In the genomic region with DNA sequence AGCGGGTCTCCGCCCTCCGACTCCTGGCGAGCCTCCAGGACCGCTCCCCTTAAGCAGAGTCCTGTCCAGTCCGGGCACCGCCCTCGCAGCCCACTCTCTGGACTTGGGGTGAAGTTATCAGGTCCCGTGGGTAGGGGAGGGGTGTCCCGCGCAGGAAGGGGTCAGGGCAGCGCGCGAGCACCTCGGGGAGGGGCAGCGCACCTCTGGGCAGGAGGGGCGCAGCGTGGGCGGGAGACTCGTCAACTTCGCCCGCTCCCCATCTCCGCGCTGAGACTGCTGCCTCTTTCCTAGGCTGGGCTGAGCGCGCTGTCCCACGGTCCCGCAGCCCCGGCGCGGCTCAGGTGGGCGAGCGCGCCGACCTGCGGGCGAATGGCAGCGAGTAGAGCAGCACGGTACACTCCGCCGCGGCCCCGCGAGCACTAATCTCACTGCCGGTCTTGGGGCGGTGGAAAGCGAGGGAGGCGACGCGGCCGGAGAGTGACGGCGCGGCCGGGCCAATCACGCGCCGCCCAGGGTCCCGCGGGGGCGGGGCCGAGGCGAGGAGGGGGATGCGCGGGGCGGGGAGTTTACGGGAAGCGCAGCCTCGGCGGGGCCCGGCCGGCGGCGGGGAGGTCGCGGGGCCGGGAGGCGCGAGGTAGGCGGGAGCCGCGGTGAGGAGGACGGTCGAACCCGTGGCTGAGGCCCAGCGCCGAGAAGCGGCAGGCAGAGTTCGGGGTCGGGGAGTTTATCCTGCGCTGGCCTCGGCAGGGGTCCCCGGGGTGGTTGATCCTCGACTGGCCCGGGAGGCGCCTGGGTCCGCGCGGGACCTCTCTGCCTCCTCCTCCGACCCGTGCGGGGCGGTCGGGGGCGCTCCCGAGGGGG, we compare ENCODE assay signal across 1 cellular context.
A peak's percentile ranks its signal among the peaks of the same experiment; 100 is the strongest.
TF ChIP-seq lines count a peak whose summit lies in the region.

MAN1A1 (minus strand) TSS at position 421 of the 861 bp plus-strand sequence. CDS start 696 bp downstream, outside the sequence.

TF ChIP-seq in HepG2, 621 proteins besides CTCF, POLR2A, EP300 and RAD21 (continued from another document and continues in another):
- TF ChIP-seq, protein P1, sequence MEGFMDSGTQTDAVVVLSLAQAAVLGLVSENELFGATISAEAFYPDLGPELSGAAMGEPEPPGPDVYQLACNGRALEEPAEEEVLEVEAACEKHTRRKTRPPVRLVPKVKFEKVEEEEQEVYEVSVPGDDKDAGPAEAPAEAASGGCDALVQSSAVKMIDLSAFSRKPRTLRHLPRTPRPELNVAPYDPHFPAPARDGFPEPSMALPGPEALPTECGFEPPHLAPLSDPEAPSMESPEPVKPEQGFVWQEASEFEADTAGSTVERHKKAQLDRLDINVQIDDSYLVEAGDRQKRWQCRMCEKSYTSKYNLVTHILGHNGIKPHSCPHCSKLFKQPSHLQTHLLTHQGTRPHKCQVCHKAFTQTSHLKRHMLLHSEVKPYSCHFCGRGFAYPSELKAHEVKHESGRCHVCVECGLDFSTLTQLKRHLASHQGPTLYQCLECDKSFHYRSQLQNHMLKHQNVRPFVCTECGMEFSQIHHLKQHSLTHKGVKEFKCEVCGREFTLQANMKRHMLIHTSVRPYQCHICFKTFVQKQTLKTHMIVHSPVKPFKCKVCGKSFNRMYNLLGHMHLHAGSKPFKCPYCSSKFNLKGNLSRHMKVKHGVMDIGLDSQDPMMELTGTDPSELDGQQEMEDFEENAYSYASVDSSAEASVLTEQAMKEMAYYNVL (CRISPR knock-in tag; IDR thresholded peaks at IDR 0.05; ENCODE audit: borderline replicate concordance): peak; percentile 84
- peak; percentile 33; the same call in 1 of the 2 replicates for TF ChIP-seq PHF21A (CRISPR knock-in tag; IDR thresholded peaks at IDR 0.05)
- peak; percentile 98 for TF ChIP-seq ZNF672 (CRISPR knock-in tag; IDR thresholded peaks at IDR 0.05)
- peak; percentile 25 for TF ChIP-seq CBX1 (IDR thresholded peaks at IDR 0.05; ENCODE audit: low read depth)
- TF ChIP-seq PTBP1 (IDR thresholded peaks at IDR 0.05; ENCODE audit: low read depth, low read length, poor library complexity, severe bottlenecking): no peak
- TF ChIP-seq CBFB (CRISPR knock-in tag; IDR thresholded peaks at IDR 0.05): peak; percentile 88; the same call in 1 of the 2 replicates
- TF ChIP-seq SMAD1 (CRISPR knock-in tag; IDR thresholded peaks at IDR 0.05; ENCODE audit: borderline replicate concordance, low read depth): peak; percentile 60; the same call in 1 of the 2 replicates
- TF ChIP-seq NFKBIZ (CRISPR knock-in tag; IDR thresholded peaks at IDR 0.05): peak; percentile 97; the same call in 1 of the 2 replicates
- no peak for TF ChIP-seq ZBTB21 (CRISPR knock-in tag; IDR thresholded peaks at IDR 0.05)
- TF ChIP-seq ZNF326 (CRISPR knock-in tag; IDR thresholded peaks at IDR 0.05; ENCODE audit: borderline replicate concordance): no peak
- TF ChIP-seq ZNF124 (CRISPR knock-in tag; IDR thresholded peaks at IDR 0.05): 0 out of 2 replicates have a peak, but pooled peaks have one; percentile 15
- TF ChIP-seq ZNF782 (CRISPR knock-in tag; IDR thresholded peaks at IDR 0.05; ENCODE audit: borderline replicate concordance): no peak
- TF ChIP-seq ZMYM3 (CRISPR knock-in tag; IDR thresholded peaks at IDR 0.05): peak; percentile 35; the same call in 1 of the 2 replicates
- no peak for TF ChIP-seq ZNF496 (CRISPR knock-in tag; IDR thresholded peaks at IDR 0.05; ENCODE audit: insufficient replicate concordance)
- TF ChIP-seq TFAP4 (IDR thresholded peaks at IDR 0.05; ENCODE audit: borderline replicate concordance, low read depth): peak; percentile 40; the same call in 1 of the 2 replicates
- TF ChIP-seq ZNF281 (CRISPR knock-in tag; IDR thresholded peaks at IDR 0.05; ENCODE audit: borderline replicate concordance): peak; percentile 79
- TF ChIP-seq ZNF138 (CRISPR knock-in tag; IDR thresholded peaks at IDR 0.05; ENCODE audit: low read depth): peak; percentile 94
- TF ChIP-seq ZNF546 (CRISPR knock-in tag; conservative IDR thresholded peaks at IDR 0.05): peak; percentile 98
- TF ChIP-seq ZNF557 (CRISPR knock-in tag; IDR thresholded peaks at IDR 0.05): peak; percentile 85; the same call in 1 of the 2 replicates
- TF ChIP-seq ZNF709 (CRISPR knock-in tag; IDR thresholded peaks at IDR 0.05): peak; percentile 68
- TF ChIP-seq SNAI1 (CRISPR knock-in tag; IDR thresholded peaks at IDR 0.05; ENCODE audit: borderline replicate concordance): no peak; the same call in 1 of the 2 replicates
- TF ChIP-seq SOX13 (IDR thresholded peaks at IDR 0.05): peak; percentile 30; the same call in 1 of the 2 replicates
- TF ChIP-seq SOX13 (CRISPR knock-in tag; conservative IDR thresholded peaks at IDR 0.05 in 1 of 2, IDR thresholded peaks at IDR 0.05 in 1 of 2): peak in 1 of 2 experiments; percentile 68; a peak in 1 of 4 replicates
- TF ChIP-seq FLYWCH1 (CRISPR knock-in tag; IDR thresholded peaks at IDR 0.05): 0 out of 2 replicates have a peak, but pooled peaks have one; percentile 70
- peak; percentile 77; the same call in 1 of the 2 replicates for TF ChIP-seq PAX8 (CRISPR knock-in tag; IDR thresholded peaks at IDR 0.05; ENCODE audit: borderline replicate concordance)
- TF ChIP-seq, protein P2, sequence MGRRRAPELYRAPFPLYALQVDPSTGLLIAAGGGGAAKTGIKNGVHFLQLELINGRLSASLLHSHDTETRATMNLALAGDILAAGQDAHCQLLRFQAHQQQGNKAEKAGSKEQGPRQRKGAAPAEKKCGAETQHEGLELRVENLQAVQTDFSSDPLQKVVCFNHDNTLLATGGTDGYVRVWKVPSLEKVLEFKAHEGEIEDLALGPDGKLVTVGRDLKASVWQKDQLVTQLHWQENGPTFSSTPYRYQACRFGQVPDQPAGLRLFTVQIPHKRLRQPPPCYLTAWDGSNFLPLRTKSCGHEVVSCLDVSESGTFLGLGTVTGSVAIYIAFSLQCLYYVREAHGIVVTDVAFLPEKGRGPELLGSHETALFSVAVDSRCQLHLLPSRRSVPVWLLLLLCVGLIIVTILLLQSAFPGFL (CRISPR knock-in tag; IDR thresholded peaks at IDR 0.05): no peak; the same call in 1 of the 2 replicates
- no peak; the same call in none of the 2 replicates for TF ChIP-seq ELF4 (CRISPR knock-in tag; IDR thresholded peaks at IDR 0.05; ENCODE audit: borderline replicate concordance)
- peak; percentile 75 for TF ChIP-seq ETV5 (CRISPR knock-in tag; IDR thresholded peaks at IDR 0.05; ENCODE audit: borderline replicate concordance)
- peak; percentile 97 for TF ChIP-seq NFKB2 (CRISPR knock-in tag; IDR thresholded peaks at IDR 0.05; ENCODE audit: borderline replicate concordance)
- no peak for TF ChIP-seq FOXO4 (CRISPR knock-in tag; conservative IDR thresholded peaks at IDR 0.05)
- peak; percentile 97 for TF ChIP-seq SRY (CRISPR knock-in tag; IDR thresholded peaks at IDR 0.05)
- no peak for TF ChIP-seq ZKSCAN5 (CRISPR knock-in tag; IDR thresholded peaks at IDR 0.05)
- TF ChIP-seq REPIN1 (CRISPR knock-in tag; IDR thresholded peaks at IDR 0.05; ENCODE audit: borderline replicate concordance, low read depth): peak; percentile 89
- TF ChIP-seq ZNF564 (CRISPR knock-in tag; IDR thresholded peaks at IDR 0.05): peak; percentile 91
- no peak for TF ChIP-seq LBX2 (CRISPR knock-in tag; IDR thresholded peaks at IDR 0.05; ENCODE audit: borderline replicate concordance)
- peak; percentile 98; the same call in 1 of the 2 replicates for TF ChIP-seq AHR (CRISPR knock-in tag; IDR thresholded peaks at IDR 0.05)
- peak; percentile 74 for TF ChIP-seq GATA4 (IDR thresholded peaks at IDR 0.05; ENCODE audit: borderline replicate concordance, low read depth)
- peak; percentile 43; the same call in 1 of the 2 replicates for TF ChIP-seq PPARG (CRISPR knock-in tag; conservative IDR thresholded peaks at IDR 0.05)
- TF ChIP-seq ZNF724P (CRISPR knock-in tag; IDR thresholded peaks at IDR 0.05; ENCODE audit: borderline replicate concordance): peak; percentile 93
- peak; percentile 87 for TF ChIP-seq ZFYVE20 (CRISPR knock-in tag; IDR thresholded peaks at IDR 0.05; ENCODE audit: borderline replicate concordance, low read depth)
- TF ChIP-seq DRAP1 (CRISPR knock-in tag; IDR thresholded peaks at IDR 0.05): peak; percentile 96
- peak; percentile 99 for TF ChIP-seq SP4 (CRISPR knock-in tag; IDR thresholded peaks at IDR 0.05)
- TF ChIP-seq ZNF543 (CRISPR knock-in tag; IDR thresholded peaks at IDR 0.05): no peak; the same call in none of the 2 replicates
- TF ChIP-seq MBD4 (IDR thresholded peaks at IDR 0.05; ENCODE audit: borderline replicate concordance, low read length): no peak
- peak; percentile 92 for TF ChIP-seq ZNF232 (CRISPR knock-in tag; IDR thresholded peaks at IDR 0.05; ENCODE audit: borderline replicate concordance)
- 0 out of 2 replicates have a peak, but pooled peaks have one; percentile 60 for TF ChIP-seq ZSCAN12 (CRISPR knock-in tag; IDR thresholded peaks at IDR 0.05)
- peak; percentile 83 for TF ChIP-seq DNMT1 (CRISPR knock-in tag; IDR thresholded peaks at IDR 0.05)
- no peak for TF ChIP-seq ZNF317 (CRISPR knock-in tag; IDR thresholded peaks at IDR 0.05)
- no peak; the same call in 1 of the 2 replicates for TF ChIP-seq ZNF703 (CRISPR knock-in tag; IDR thresholded peaks at IDR 0.05; ENCODE audit: borderline replicate concordance)
- peak; percentile 66 for TF ChIP-seq HNRNPK (IDR thresholded peaks at IDR 0.05; ENCODE audit: low read depth, low read length, poor library complexity, severe bottlenecking)
- peak; percentile 16 to 82; a peak in 3 of 4 replicates for TF ChIP-seq KLF16 (CRISPR knock-in tag; IDR thresholded peaks at IDR 0.05)
- TF ChIP-seq JUNB (CRISPR knock-in tag; IDR thresholded peaks at IDR 0.05; ENCODE audit: borderline replicate concordance): no peak
- no peak for TF ChIP-seq ZFP62 (CRISPR knock-in tag; IDR thresholded peaks at IDR 0.05)
- TF ChIP-seq SETDB1 (CRISPR knock-in tag; IDR thresholded peaks at IDR 0.05; ENCODE audit: borderline replicate concordance): no peak
- TF ChIP-seq DDIT3 (CRISPR knock-in tag; IDR thresholded peaks at IDR 0.05): no peak
- TF ChIP-seq FOXA1 (IDR thresholded peaks at IDR 0.05): no peak
- TF ChIP-seq FOXA1 (CRISPR knock-in tag; IDR thresholded peaks at IDR 0.05): 0 out of 2 replicates have a peak, but pooled peaks have one; percentile 50
- peak; percentile 96 for TF ChIP-seq ZNF607 (CRISPR knock-in tag; IDR thresholded peaks at IDR 0.05; ENCODE audit: borderline replicate concordance)
- no peak for TF ChIP-seq RFX1 (IDR thresholded peaks at IDR 0.05)
- no peak; the same call in 1 of the 2 replicates for TF ChIP-seq JDP2 (CRISPR knock-in tag; IDR thresholded peaks at IDR 0.05; ENCODE audit: borderline replicate concordance)
- TF ChIP-seq ZNF562 (CRISPR knock-in tag; IDR thresholded peaks at IDR 0.05; ENCODE audit: borderline replicate concordance): 0 out of 2 replicates have a peak, but pooled peaks have one; percentile 51
- TF ChIP-seq ZSCAN30 (CRISPR knock-in tag; IDR thresholded peaks at IDR 0.05): no peak; the same call in 1 of the 2 replicates
- peak; percentile 76; the same call in 1 of the 2 replicates for TF ChIP-seq MIER3 (CRISPR knock-in tag; IDR thresholded peaks at IDR 0.05; ENCODE audit: borderline replicate concordance)
- TF ChIP-seq POLR2G (IDR thresholded peaks at IDR 0.05; ENCODE audit: low read depth, low read length): peak; percentile 98
